Comparison of ENCODE assay signal across 1 cellular context in the genomic region with DNA sequence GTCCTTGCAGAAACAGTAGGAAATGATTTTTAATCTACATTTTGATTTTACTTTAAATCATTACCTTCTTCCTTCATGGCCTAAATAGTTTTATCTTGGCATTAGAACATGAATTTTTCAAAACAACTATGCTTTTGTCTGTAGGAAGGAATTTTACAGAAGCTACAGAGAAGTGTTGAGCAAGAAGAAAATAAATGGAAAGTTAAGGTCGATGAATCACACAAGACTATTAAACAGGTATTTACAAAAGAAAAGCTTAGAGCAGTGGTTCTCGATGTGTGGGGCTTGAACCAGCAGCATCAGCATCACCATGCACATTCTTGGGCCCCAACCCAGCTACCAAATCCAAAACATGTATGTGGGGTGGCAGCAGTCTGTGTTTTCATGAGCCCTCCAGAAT.
TF ChIP-seq lines count a peak whose summit lies in the region.

No MANE protein-coding gene starts in this region.

TF ChIP-seq in IMR-90, 13 proteins besides CTCF, POLR2A, EP300 and RAD21 (continued from another document):
- TF ChIP-seq, protein P1, sequence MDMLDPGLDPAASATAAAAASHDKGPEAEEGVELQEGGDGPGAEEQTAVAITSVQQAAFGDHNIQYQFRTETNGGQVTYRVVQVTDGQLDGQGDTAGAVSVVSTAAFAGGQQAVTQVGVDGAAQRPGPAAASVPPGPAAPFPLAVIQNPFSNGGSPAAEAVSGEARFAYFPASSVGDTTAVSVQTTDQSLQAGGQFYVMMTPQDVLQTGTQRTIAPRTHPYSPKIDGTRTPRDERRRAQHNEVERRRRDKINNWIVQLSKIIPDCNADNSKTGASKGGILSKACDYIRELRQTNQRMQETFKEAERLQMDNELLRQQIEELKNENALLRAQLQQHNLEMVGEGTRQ (IDR thresholded peaks at IDR 0.05; ENCODE audit: low read depth, low read length): no peak
- TF ChIP-seq MAFK (IDR thresholded peaks at IDR 0.05; ENCODE audit: low read depth, low read length) (no peak), NFE2L2 (IDR thresholded peaks at IDR 0.05; ENCODE audit: low read depth, low read length) (no peak)
TF ChIP-seq in IMR-90: peak in this region for 0.
